Comparison of ENCODE assay signal across 8 cellular contexts in the genomic region with DNA sequence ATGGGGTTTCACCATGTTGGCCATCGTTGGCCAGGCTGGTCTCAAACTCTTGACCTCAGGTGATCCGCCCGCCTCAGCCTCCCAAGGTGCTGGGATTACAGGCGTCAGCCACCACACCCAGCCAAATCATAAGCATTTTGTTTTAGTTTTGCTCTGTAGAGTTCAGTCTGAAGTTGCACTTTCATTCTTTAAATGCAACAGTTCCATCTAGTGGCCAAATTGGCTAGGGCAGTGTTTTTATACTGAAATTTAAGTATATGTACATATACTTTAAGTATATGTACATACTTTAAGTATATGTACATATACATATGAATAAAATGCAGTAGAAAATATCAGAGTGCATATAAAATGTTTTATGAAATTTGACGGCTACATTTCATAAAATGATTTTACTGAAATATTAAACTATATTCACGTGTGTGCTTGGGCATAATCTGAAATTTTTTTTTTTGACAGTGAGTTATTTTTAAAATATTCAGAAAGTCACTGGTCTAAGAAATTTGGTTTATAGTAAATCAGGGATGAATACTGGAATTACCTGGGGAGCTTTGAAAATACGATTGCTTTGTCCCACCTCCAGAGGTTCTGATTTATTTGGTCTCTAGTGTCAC.
DNase-seq lines count a peak whose midpoint lies in the region; ATAC-seq and TF ChIP-seq lines count a peak whose summit lies in the region.

No MANE protein-coding gene starts in this region.

- ATAC-seq in activated naive CD4-positive, alpha-beta T cell treated with anti-CD3 and anti-CD28 coated beads, Interleukin-2, amount 50 U/mL, for 72 hours = peak; percentile 28 to 68
- peak; percentile 80 for ATAC-seq in GM21526 (IDR thresholded peaks at IDR 0.05; ENCODE audit: low FRiP score, unreplicated experiment)
- peak; percentile 60; the same call in 1 of the 2 replicates for ATAC-seq in PC-3

- POLR2A ChIA-PET in PC-3 (lab: Charles Lee; ENCODE audit: unreplicated experiment) = no interaction called here

- H3K4me2 ChIP-seq in PC-3 (ENCODE audit: low read length) = no peak overlapping the region

- H4K20me1 ChIP-seq in PC-3 (ENCODE audit: low read length) = no peaks in the 10 kb centered on the region

- peaks cover 8% of the 10 kb centered on the region; the same call in 1 of the 2 replicates for H3K4me1 ChIP-seq in PC-3 (ENCODE audit: insufficient read depth, low read length)

- H3K27me3 Mint-ChIP-seq in T-helper 2 cell treated with Interferon-gamma antibody and Interleukin-4, amounts not matched to agents 5 μg/mL and 100 μg/mL, for 36 hours (ENCODE audit: low read depth) = no peaks in the 10 kb centered on the region

- H3F3A ChIP-seq in PC-3 (ENCODE audit: low read length, unreplicated experiment) = no peaks in the 10 kb centered on the region

- intact Hi-C loops in PC-3 (cut with micrococcal nuclease) = loop anchor here (1.0 to 5.0 kb wide), 2 partner anchors 976 to 1038 kb away; no protein-coding TSS in a partner anchor

- CTCF ChIA-PET in PC-3 (lab: Charles Lee) = interaction anchor here (0.6 to 1.3 kb wide), 2 partner anchors 31 to 976 kb away, joined by 3 to 10 read pairs; no protein-coding TSS in a partner anchor

- no peak overlapping the region for H3K9ac ChIP-seq in PC-3 (ENCODE audit: low read length)

- peak in 1 of 2 donors; percentile 51 for DNase-seq in activated naive CD4-positive, alpha-beta T cell treated with anti-CD3 and anti-CD28 coated beads, Interleukin-2, amount 50 U/mL, for 72 hours (ENCODE audit: low spot score in 2 of 2)
- no peak for DNase-seq in activated naive CD4-positive, alpha-beta T cell treated with Interleukin-2 at 50 U/mL for 16 hours
- DNase-seq in HT-29 (ENCODE audit: low spot score) (peak; percentile 78), PC-3 (peak; percentile 85), dedifferentiated amniotic fluid mesenchymal stem cell (ENCODE audit: extremely low spot score) (peak; percentile 60), mucosa of gallbladder (ENCODE audit: low spot score) (peak; percentile 40)
- DNase-seq in T-helper 2 cell treated with Interferon-gamma antibody and Interleukin-4, amounts not matched to agents 5 μg/mL and 100 μg/mL, for 36 hours (ENCODE audit: low spot score) = no peak

- H3K36me3 Mint-ChIP-seq in activated naive CD4-positive, alpha-beta T cell treated with anti-CD3 and anti-CD28 coated beads, Interleukin-2, amount 50 U/mL, for 72 hours = no peaks in the 10 kb centered on the region
- no peaks in the 10 kb centered on the region for H3K36me3 Mint-ChIP-seq in T-helper 2 cell treated with Interferon-gamma antibody and Interleukin-4, amounts not matched to agents 5 μg/mL and 100 μg/mL, for 36 hours (ENCODE audit: low read depth)

- H3K9me3 Mint-ChIP-seq in activated naive CD4-positive, alpha-beta T cell treated with anti-CD3 and anti-CD28 coated beads, Interleukin-2, amount 50 U/mL, for 72 hours = no peaks in the 10 kb centered on the region
- no peaks in the 10 kb centered on the region for H3K9me3 Mint-ChIP-seq in T-helper 2 cell treated with Interferon-gamma antibody and Interleukin-4, amounts not matched to agents 5 μg/mL and 100 μg/mL, for 36 hours

- H3K4me3 ChIP-seq in PC-3 (ENCODE audit: low read length) = no peak overlapping the region

- no peaks in the 10 kb centered on the region for H3K9me3 ChIP-seq in PC-3 (ENCODE audit: low read length)

- TF ChIP-seq CTCF in PC-3 (conservative IDR thresholded peaks at IDR 0.05; ENCODE audit: low read depth, low read length) = peak; percentile 62

- H2AFZ ChIP-seq in PC-3 (ENCODE audit: low read length) = no peak overlapping the region

- H3K4me1 Mint-ChIP-seq in T-helper 2 cell treated with Interferon-gamma antibody and Interleukin-4, amounts not matched to agents 5 μg/mL and 100 μg/mL, for 36 hours (ENCODE audit: low read depth) = no peaks in the 10 kb centered on the region

- no peak overlapping the region for H3K27ac Mint-ChIP-seq in activated naive CD4-positive, alpha-beta T cell treated with anti-CD3 and anti-CD28 coated beads, Interleukin-2, amount 50 U/mL, for 72 hours
- H3K27ac Mint-ChIP-seq in T-helper 2 cell treated with Interferon-gamma antibody and Interleukin-4, amounts not matched to agents 5 μg/mL and 100 μg/mL, for 36 hours = no peak overlapping the region

- 0 out of 2 replicates have a peak, but pooled peaks cover 6% of the 10 kb centered on the region for H3K27me3 ChIP-seq in PC-3 (ENCODE audit: low read length)

- no peak overlapping the region for H3K27ac ChIP-seq in PC-3 (ENCODE audit: low read length)

- H3K9me2 ChIP-seq in PC-3 (replicated peaks; ENCODE audit: low read length) = no peaks in the 10 kb centered on the region

- no peaks in the 10 kb centered on the region for H3K36me3 ChIP-seq in PC-3 (ENCODE audit: low read depth, low read length)

- H3K79me2 ChIP-seq in PC-3 (ENCODE audit: low read length) = no peaks in the 10 kb centered on the region

- H3K4me3 Mint-ChIP-seq in T-helper 2 cell treated with Interferon-gamma antibody and Interleukin-4, amounts not matched to agents 5 μg/mL and 100 μg/mL, for 36 hours = no peak overlapping the region

- no TSS peak for BruUV-seq in PC-3 (replicated peaks; lab: Mats Ljungman, UMichigan)

Comparison
In these comparisons a context has a peak if more than half of its experiments do, and no peak if none do; other contexts are left out.
1. DNase-seq: peak in HT-29 (single experiment), PC-3 (single experiment), dedifferentiated amniotic fluid mesenchymal stem cell (single experiment) and mucosa of gallbladder (single experiment); none in activated naive CD4-positive, alpha-beta T cell treated with Interleukin-2 at 50 U/mL for 16 hours (single experiment) and T-helper 2 cell treated with Interferon-gamma antibody and Interleukin-4, amounts not matched to agents 5 μg/mL and 100 μg/mL, for 36 hours (single experiment).
2. Peak in every context shown above with its lines, with median percentiles within 50 percentile points of each other: ATAC-seq.